In genomic region chr1:19462781-19463180, GRCh38 we compare ENCODE assay signal across 1 cellular context.
TF ChIP-seq lines count a peak whose summit lies in the region.

No MANE protein-coding gene starts in this region.

TF ChIP-seq in GM23338, 12 proteins besides CTCF, POLR2A, EP300 and RAD21 (continued from another document):
- TF ChIP-seq ZNF462 (CRISPR knock-in tag; IDR thresholded peaks at IDR 0.05) (no peak), EZH2 (IDR thresholded peaks at IDR 0.05; ENCODE audit: low read depth, unreplicated experiment) (no peak), CREB1 (CRISPR knock-in tag; IDR thresholded peaks at IDR 0.05; ENCODE audit: low read depth) (no peak), REST (IDR thresholded peaks at IDR 0.05; ENCODE audit: unreplicated experiment) (no peak), NANOG (IDR thresholded peaks at IDR 0.05; ENCODE audit: borderline replicate concordance) (no peak), STAT1 (IDR thresholded peaks at IDR 0.05; ENCODE audit: unreplicated experiment) (no peak), EZH2phosphoT487 (IDR thresholded peaks at IDR 0.05; ENCODE audit: unreplicated experiment) (no peak)
